In the genomic region with DNA sequence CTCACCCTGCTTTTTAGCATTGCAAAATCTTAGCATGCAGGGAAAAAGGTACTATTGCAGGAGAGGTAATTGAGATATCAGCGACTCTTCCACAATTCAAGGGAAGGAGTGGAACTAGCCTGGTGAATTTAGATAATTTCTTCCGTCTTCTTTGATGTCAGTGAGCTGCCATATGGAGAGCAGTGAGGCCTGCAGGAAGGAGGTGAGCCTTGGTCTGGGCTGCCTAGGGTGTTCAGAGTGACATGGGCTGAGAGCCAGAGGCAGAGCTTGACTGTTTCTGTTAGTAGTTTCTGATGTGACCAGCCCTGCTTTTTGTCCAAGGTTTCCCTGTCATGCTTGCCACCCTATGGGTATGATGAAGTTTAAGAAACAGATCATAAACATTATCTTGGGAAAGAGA, we compare ENCODE assay signal across 9 cellular contexts. TPM values are rescaled to one million over a fixed set of nuclear protein-coding genes. Genes with fewer than 3 reads are reported as not detected.
DNase-seq lines count a peak whose midpoint lies in the region; ATAC-seq and TF ChIP-seq lines count a peak whose summit lies in the region.
"Had no signal": no experiment of that assay in that cellular context is flagged by ENCODE, and none has a peak within 500 bp of the region (broad histone marks: within the 10 kb centered on the region; RNA-seq: fewer than 3 reads in every experiment).

No MANE protein-coding gene starts in this region.

- H3K4me1 Mint-ChIP-seq in HFFc6 (ENCODE audit: low read depth) (peaks cover 30% of the 10 kb centered on the region), naive B cell (peaks cover 33 to 54% (median 45%) of the 10 kb centered on the region in 3 donors)
- H3K4me1 Mint-ChIP-seq in activated T-helper 17 cell treated with anti-CD3 and anti-CD28 coated beads, Interleukin-2, amount 50 U/mL, for 72 hours: peaks cover 20% of the 10 kb centered on the region

- intact Hi-C loops in posterior vena cava (cut with DNase I): no loop called here

- TF ChIP-seq CTCF in GM12865 (IDR thresholded peaks at IDR 0.05; ENCODE audit: insufficient read depth, low read depth, low read length, missing control alignments) (no peak), HFFc6 (IDR thresholded peaks at IDR 0.05) (no peak), GM10266 (IDR thresholded peaks at IDR 0.05; ENCODE audit: control insufficient read depth, insufficient read depth, low read depth, missing control alignments) (no peak)

- peak overlapping the region; percentile 12; the same call in 1 of the 2 replicates for H3K27ac Mint-ChIP-seq in HFFc6
- H3K27ac Mint-ChIP-seq in activated T-helper 17 cell treated with anti-CD3 and anti-CD28 coated beads, Interleukin-2, amount 50 U/mL, for 72 hours: peak overlapping the region; percentile 62
- H3K27ac Mint-ChIP-seq in naive B cell: peak overlapping the region; percentile 79 to 98 (median 96)

- no peak for ATAC-seq in activated T-helper 17 cell treated with anti-CD3 and anti-CD28 coated beads, Interleukin-2, amount 50 U/mL, for 72 hours (replicated peaks)
- ATAC-seq in naive B cell (ENCODE audit: low read depth in 2 of 2): peak; percentile 16 to 18
- no peak for ATAC-seq in GM19035 (IDR thresholded peaks at IDR 0.05; ENCODE audit: unreplicated experiment)

- peak; percentile 69 for DNase-seq in GM12865 (ENCODE audit: low read depth)
- no peak for DNase-seq in HFFc6
- DNase-seq in naive B cell: no peak
- no peak for DNase-seq in NCI-H2107 (lab: John Stamatoyannopoulos, UW)
- no peak for DNase-seq in GM10266 (ENCODE audit: extremely low spot score)
- no peak for DNase-seq in posterior vena cava (ENCODE audit: low spot score)
- DNase-seq: activated effector memory CD4-positive, alpha-beta T cell treated with anti-CD3 and anti-CD28 coated beads, Interleukin-2, amount 50 U/mL, for 16 hours had no signal

- H3K27me3 Mint-ChIP-seq in HFFc6 (ENCODE audit: insufficient read depth) (no peaks in the 10 kb centered on the region), naive B cell (no peaks in the 10 kb centered on the region)
- H3K27me3 Mint-ChIP-seq in activated T-helper 17 cell treated with anti-CD3 and anti-CD28 coated beads, Interleukin-2, amount 50 U/mL, for 72 hours: no peaks in the 10 kb centered on the region

- H3K4me3 Mint-ChIP-seq in HFFc6 (no peak overlapping the region; the same call in 1 of the 2 replicates), naive B cell (peak overlapping the region in 7 of 8 donors; percentile 10 to 80 (median 71))
- H3K4me3 Mint-ChIP-seq in activated T-helper 17 cell treated with anti-CD3 and anti-CD28 coated beads, Interleukin-2, amount 50 U/mL, for 72 hours: peak overlapping the region; percentile 52

- H3K9me3 Mint-ChIP-seq in HFFc6 (no peaks in the 10 kb centered on the region), naive B cell (no peaks in the 10 kb centered on the region)
- no peaks in the 10 kb centered on the region for H3K9me3 Mint-ChIP-seq in activated T-helper 17 cell treated with anti-CD3 and anti-CD28 coated beads, Interleukin-2, amount 50 U/mL, for 72 hours

- H3K36me3 Mint-ChIP-seq in HFFc6 (ENCODE audit: low read depth) (peaks cover 15% of the 10 kb centered on the region; the same call in 1 of the 2 replicates), naive B cell (peaks cover 0 to 10% of the 10 kb centered on the region in 2 donors)
- peaks cover 10% of the 10 kb centered on the region for H3K36me3 Mint-ChIP-seq in activated T-helper 17 cell treated with anti-CD3 and anti-CD28 coated beads, Interleukin-2, amount 50 U/mL, for 72 hours (ENCODE audit: low read depth)

- peak overlapping the region; percentile 39 for H3K4me3 ChIP-seq in GM12865 (ENCODE audit: low read depth, low read length)

RNA-seq across cellular contexts. Expression of gene KAT6B, which starts 28.6 kb away (rescaled TPM):
- total RNA-seq in HFFc6 (2021; fragmentation: NEBNext Ultra II Directional; extraction: Animal tissue kit (Norgen Biotek cat#: 25700)): 10 to 100 TPM; 17.8 to 27.5 (median 23.6) TPM
- 10 to 100 TPM; 20.5 to 25.9 TPM for total RNA-seq in activated T-helper 17 cell treated with anti-CD3 and anti-CD28 coated beads, Interleukin-2, amount 50 U/mL, for 72 hours
- 10 to 100 TPM; 12.0 to 42.5 (median 29.4) TPM for polyA plus RNA-seq in naive B cell (ENCODE audit: low read depth in 6 of 6)
- 10 to 100 TPM; 34.7 to 35.0 TPM for total RNA-seq in posterior vena cava

Comparison
In these comparisons a context has a peak if more than half of its experiments do, and no peak if none do; other contexts are left out.
1. H3K27ac Mint-ChIP-seq: peak in every context shown above with its lines; median percentile 96 in naive B cell; 62 in activated T-helper 17 cell treated with anti-CD3 and anti-CD28 coated beads, Interleukin-2, amount 50 U/mL, for 72 hours; 12 in HFFc6.
2. ATAC-seq: peak in naive B cell (2 of 2); none in activated T-helper 17 cell treated with anti-CD3 and anti-CD28 coated beads, Interleukin-2, amount 50 U/mL, for 72 hours (single experiment) and GM19035 (single experiment).